ENCODE assay signal across 20 cellular contexts in the genomic region with DNA sequence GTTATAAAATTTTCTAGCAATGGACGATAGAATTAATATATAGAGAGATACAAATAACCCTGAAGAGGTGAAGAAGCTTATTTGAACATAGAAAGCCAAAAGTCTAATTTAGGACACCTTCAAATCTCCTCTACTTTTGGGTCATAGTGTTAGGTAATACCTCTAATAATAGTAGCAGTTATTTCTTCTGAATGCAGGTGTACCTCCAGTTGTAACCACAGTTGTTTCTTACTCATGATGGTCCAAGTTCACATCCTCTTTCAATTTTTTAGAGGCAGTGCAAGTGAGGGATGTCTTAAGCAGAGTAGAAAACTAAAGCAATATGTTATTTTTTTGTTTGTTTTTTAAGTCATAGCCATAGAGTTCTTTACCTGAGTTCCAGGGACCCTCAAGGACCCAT.
DNase-seq lines count a peak whose midpoint lies in the region; ATAC-seq and TF ChIP-seq lines count a peak whose summit lies in the region.
"Had no signal": no experiment of that assay in that cellular context is flagged by ENCODE, and none has a peak within 500 bp of the region (broad histone marks: within the 10 kb centered on the region; RNA-seq: fewer than 3 reads in every experiment).

No MANE protein-coding gene starts in this region.

- H3K27ac ChIP-seq in MM.1S (ENCODE audit: low read length): no peak overlapping the region
- H3K27ac ChIP-seq: esophagus muscularis mucosa, left ventricle myocardium inferior, ovary, skin epidermis had no signal

- no peak overlapping the region for H2AFZ ChIP-seq in MM.1S (ENCODE audit: low read length)

- H3K79me2 ChIP-seq in MM.1S (ENCODE audit: low read length): no peaks in the 10 kb centered on the region

- no peaks in the 10 kb centered on the region for H3K27me3 ChIP-seq in MM.1S (replicated peaks; ENCODE audit: insufficient read depth, low read length)
- H3K27me3 ChIP-seq: esophagus muscularis mucosa, ovary had no signal

- no peak overlapping the region for H3K4me2 ChIP-seq in MM.1S (ENCODE audit: low read depth, low read length)

- no peak overlapping the region for H3K4me3 ChIP-seq in MM.1S (ENCODE audit: low read length)
- H3K4me3 ChIP-seq: esophagus muscularis mucosa, left ventricle myocardium inferior, ovary, skin epidermis had no signal

- H3K36me3 ChIP-seq in MM.1S (replicated peaks; ENCODE audit: insufficient read depth, low read length): no peaks in the 10 kb centered on the region
- H3K36me3 ChIP-seq: esophagus muscularis mucosa, left ventricle myocardium inferior, ovary had no signal

- H3K4me1 ChIP-seq in MM.1S (ENCODE audit: low read length): no peaks in the 10 kb centered on the region
- H3K4me1 ChIP-seq: esophagus muscularis mucosa, left ventricle myocardium inferior had no signal

- H3K9me3 ChIP-seq in MM.1S (replicated peaks; ENCODE audit: insufficient read depth, low read length): no peaks in the 10 kb centered on the region
- H3K9me3 ChIP-seq: esophagus muscularis mucosa, left ventricle myocardium inferior, ovary had no signal

- H3F3A ChIP-seq in MM.1S (ENCODE audit: insufficient read depth, low read length): no peaks in the 10 kb centered on the region

- H4K20me1 ChIP-seq in MM.1S (ENCODE audit: insufficient read depth, low read length): no peaks in the 10 kb centered on the region

- no peak overlapping the region for H3K9ac ChIP-seq in MM.1S (ENCODE audit: low read length)

- peak; percentile 28 for DNase-seq in MM.1S
- DNase-seq in myocyte (ENCODE audit: low read depth): peak; percentile 1
- no peak for DNase-seq in NCI-H1436 treated with DMSO at 0.1 percent for 48 hours (lab: John Stamatoyannopoulos, UW)
- no peak for DNase-seq in NCI-H187 (lab: John Stamatoyannopoulos, UW)
- DNase-seq: activated CD8-positive, alpha-beta T cell treated with anti-CD3 and anti-CD28 coated beads, Interleukin-2, amount 10 ng/mL, durations not matched to agents 7 days and 5 days; amygdala; CD8-positive, alpha-beta memory T cell; left ventricle myocardium inferior; mesendoderm; NCI-H1417; NCI-H2227 treated with DMSO at 0.1 percent for 48 hours; ovary; SHP77 treated with DMSO at 0.1 percent for 48 hours had no signal

- H3K9me2 ChIP-seq in MM.1S (replicated peaks; ENCODE audit: insufficient read depth, low read length): no peaks in the 10 kb centered on the region

- no peak for TF ChIP-seq CTCF in MM.1S (IDR thresholded peaks at IDR 0.05; ENCODE audit: low read length)

- ATAC-seq in GM18867 (IDR thresholded peaks at IDR 0.05; ENCODE audit: unreplicated experiment) (peak; percentile 94), HG02623 (IDR thresholded peaks at IDR 0.05; ENCODE audit: unreplicated experiment) (peak; percentile 61), HG03039 (IDR thresholded peaks at IDR 0.05; ENCODE audit: unreplicated experiment) (no peak)
- ATAC-seq: activated CD8-positive, alpha-beta T cell treated with anti-CD3 and anti-CD28 coated beads, Interleukin-2, amount 10 ng/mL, durations not matched to agents 7 days and 5 days; activated naive CD4-positive, alpha-beta T cell treated with anti-CD3 and anti-CD28 coated beads, Interleukin-2, amount 50 U/mL, for 72 hours; stimulated activated memory B cell treated with anti-CD40 and anti-IgM and Interleukin-4, amounts not matched to agents 10 μg/mL and 1 μg/mL and 100 μg/mL, for 72 hours had no signal

Comparison
In these comparisons a context has a peak if more than half of its experiments do, and no peak if none do; other contexts are left out.
1. DNase-seq: peak in MM.1S (single experiment) and myocyte (single experiment); none in NCI-H1436 treated with DMSO at 0.1 percent for 48 hours (single experiment) and NCI-H187 (0 of 2).